ENCODE assay signal across 16 cellular contexts in genomic region chr10:37634351-37634880, GRCh38.
DNase-seq lines count a peak whose midpoint lies in the region; ATAC-seq and TF ChIP-seq lines count a peak whose summit lies in the region.
"Had no signal": no experiment of that assay in that cellular context is flagged by ENCODE, and none has a peak within 500 bp of the region (broad histone marks: within the 10 kb centered on the region; RNA-seq: fewer than 3 reads in every experiment).

No MANE protein-coding gene starts in this region.

- H3K4me1 ChIP-seq in upper lobe of right lung (no peaks in the 10 kb centered on the region), Karpas-422 (ENCODE audit: low read length) (no peaks in the 10 kb centered on the region)
- H3K4me1 ChIP-seq: A549; BLaER1 treated with 17β-estradiol and CSF1 and Interleukin-3, amounts not matched to agents 10 nM and 100 nM; Caco-2 had no signal

- H3K4me3 ChIP-seq in upper lobe of right lung (no peak overlapping the region), Karpas-422 (ENCODE audit: low read length) (no peak overlapping the region)
- H3K4me3 ChIP-seq: A549; BLaER1 treated with 17β-estradiol and CSF1 and Interleukin-3, amounts not matched to agents 10 nM and 100 nM had no signal

- H3K27me3 ChIP-seq in upper lobe of right lung (no peaks in the 10 kb centered on the region), Karpas-422 (ENCODE audit: low read length) (no peaks in the 10 kb centered on the region)
- H3K27me3 ChIP-seq: BLaER1 treated with 17β-estradiol and CSF1 and Interleukin-3, amounts not matched to agents 10 nM and 100 nM had no signal

- peaks cover 4% of the 10 kb centered on the region for H3K9me3 ChIP-seq in upper lobe of right lung
- no peaks in the 10 kb centered on the region for H3K9me3 ChIP-seq in Karpas-422 (ENCODE audit: low read length)

- H3K4me2 ChIP-seq in Karpas-422 (ENCODE audit: low read depth, low read length, poor library complexity, severe bottlenecking): no peak overlapping the region
- H3K4me2 ChIP-seq: A549; BLaER1 treated with 17β-estradiol and CSF1 and Interleukin-3, amounts not matched to agents 10 nM and 100 nM had no signal

- no peak overlapping the region for H2AFZ ChIP-seq in Karpas-422 (ENCODE audit: low read length)

- no peaks in the 10 kb centered on the region for H4K20me1 ChIP-seq in Karpas-422 (ENCODE audit: insufficient read depth, low read depth, low read length)
- H4K20me1 ChIP-seq: BLaER1 treated with 17β-estradiol and CSF1 and Interleukin-3, amounts not matched to agents 10 nM and 100 nM had no signal

- H3K36me3 ChIP-seq in upper lobe of right lung: no peaks in the 10 kb centered on the region
- no peaks in the 10 kb centered on the region; the same call in 1 of the 2 replicates for H3K36me3 ChIP-seq in Karpas-422 (ENCODE audit: insufficient read depth, low read length)
- H3K36me3 ChIP-seq: BLaER1 treated with 17β-estradiol and CSF1 and Interleukin-3, amounts not matched to agents 10 nM and 100 nM had no signal

- peak; percentile 13 for ATAC-seq in sciatic nerve
- peak; percentile 31 for ATAC-seq in upper lobe of right lung
- ATAC-seq: A549; CD8-positive, alpha-beta T cell had no signal

- H3K9me2 ChIP-seq in Karpas-422 (replicated peaks; ENCODE audit: insufficient read depth, low read length): no peaks in the 10 kb centered on the region

- H3K9ac ChIP-seq in Karpas-422 (ENCODE audit: low read length): no peak overlapping the region
- H3K9ac ChIP-seq: BLaER1 treated with 17β-estradiol and CSF1 and Interleukin-3, amounts not matched to agents 10 nM and 100 nM had no signal

- intact Hi-C loops in sciatic nerve (cut with DNase I) (no loop called here), upper lobe of right lung (cut with DNase I) (no loop called here)

- no peaks in the 10 kb centered on the region for H3K79me2 ChIP-seq in Karpas-422 (ENCODE audit: low read length)

- DNase-seq in sciatic nerve (ENCODE audit: low spot score) (no peak), upper lobe of right lung (no peak), A172 (ENCODE audit: low spot score) (no peak), NCI-H1694 (lab: John Stamatoyannopoulos, UW) (no peak), Karpas-422 (no peak)
- DNase-seq: 8988T; AML-193; Caco-2; Calu3; CD4-positive, alpha-beta T cell; CD8-positive, alpha-beta T cell; DMS79 treated with DMSO at 0.1 percent for 48 hours; GF-D8 had no signal

- no peak for TF ChIP-seq CTCF in upper lobe of right lung (IDR thresholded peaks at IDR 0.05)

- no peak overlapping the region for H3K27ac ChIP-seq in upper lobe of right lung
- H3K27ac ChIP-seq in Karpas-422 (ENCODE audit: low read length): no peak overlapping the region
- H3K27ac ChIP-seq: A549; BLaER1 treated with 17β-estradiol and CSF1 and Interleukin-3, amounts not matched to agents 10 nM and 100 nM; C4-2B had no signal
